12 cellular contexts compared by ENCODE assay signal in genomic region chr2:237791977-237792727, GRCh38. TPM values are rescaled to one million over a fixed set of nuclear protein-coding genes. Genes with fewer than 3 reads are reported as not detected.
DNase-seq lines count a peak whose midpoint lies in the region; ATAC-seq, FAIRE-seq and TF ChIP-seq lines count a peak whose summit lies in the region.
"Had no signal": no experiment of that assay in that cellular context is flagged by ENCODE, and none has a peak within 500 bp of the region (broad histone marks: within the 10 kb centered on the region; RNA-seq: fewer than 3 reads in every experiment).

No MANE protein-coding gene starts in this region.

- H3K4me1 Mint-ChIP-seq in Caco-2 (ENCODE audit: low read depth, unreplicated experiment) = no peaks in the 10 kb centered on the region

- CTCF ChIA-PET in Caco-2 (lab: Charles Lee) = no interaction called here

- H3K4me3 ChIP-seq in Caco-2 (ENCODE audit: low read depth, low read length) (no peak overlapping the region), bronchial epithelial cell (ENCODE audit: low read depth, low read length) (no peak overlapping the region)
- H3K4me3 ChIP-seq: dorsolateral prefrontal cortex, MG63 had no signal

- TF ChIP-seq CTCF in Caco-2 (IDR thresholded peaks at IDR 0.05; ENCODE audit: insufficient read depth in 1 of 2, low read depth in 1 of 2, low read length in 1 of 2, severe bottlenecking in 1 of 2, unreplicated experiment in 1 of 2) = peak; percentile 21 to 35
- TF ChIP-seq CTCF in bronchial epithelial cell (IDR thresholded peaks at IDR 0.05; ENCODE audit: insufficient read depth, low read length, severe bottlenecking) = peak; percentile 7

- peak in 1 of 2 experiments; percentile 24 for DNase-seq in Caco-2
- DNase-seq in HuH-7 (ENCODE audit: low spot score) = peak; percentile 61
- DNase-seq in bronchial epithelial cell (ENCODE audit: low read depth) = peak; percentile 43
- DNase-seq in left kidney (ENCODE audit: low read depth, low spot score) = peak; percentile 20
- DNase-seq in DMS153 treated with DMSO at 0.1 percent for 48 hours (lab: John Stamatoyannopoulos, UW; ENCODE audit: unreplicated experiment) = no peak
- no peak for DNase-seq in NCI-H2227 (lab: John Stamatoyannopoulos, UW; ENCODE audit: unreplicated experiment)
- DNase-seq: COR-L47, dorsolateral prefrontal cortex, MG63, natural killer cell had no signal

- H3K27me3 Mint-ChIP-seq in Caco-2 (ENCODE audit: insufficient read depth, unreplicated experiment) = no peaks in the 10 kb centered on the region

- intact Hi-C loops in Caco-2 (cut with micrococcal nuclease; ENCODE audit: unreplicated experiment) = no loop called here

- no peaks in the 10 kb centered on the region for H3K9me3 Mint-ChIP-seq in Caco-2 (ENCODE audit: unreplicated experiment)
- H3K9me3 Mint-ChIP-seq: natural killer cell had no signal

- no peaks in the 10 kb centered on the region for H3K9me3 ChIP-seq in Caco-2

- H3K36me3 ChIP-seq in Caco-2 (ENCODE audit: control insufficient read depth, insufficient read depth, low read length) (no peaks in the 10 kb centered on the region), bronchial epithelial cell (ENCODE audit: control insufficient read depth, insufficient read depth, low read length) (no peaks in the 10 kb centered on the region)
- H3K36me3 ChIP-seq: MG63 had no signal

- POLR2A ChIA-PET in Caco-2 (lab: Charles Lee) = no interaction called here

- H3K27me3 ChIP-seq in Caco-2 (replicated peaks; ENCODE audit: control insufficient read depth, insufficient read depth, low read length) (no peaks in the 10 kb centered on the region), bronchial epithelial cell (ENCODE audit: control insufficient read depth, insufficient read depth, low read length) (no peaks in the 10 kb centered on the region)
- H3K27me3 ChIP-seq: dorsolateral prefrontal cortex, MG63 had no signal

- FAIRE-seq in bronchial epithelial cell (lab: Jason Lieb, UNC) = no peak

- no peak overlapping the region for H3K4me3 Mint-ChIP-seq in Caco-2 (ENCODE audit: unreplicated experiment)
- H3K4me3 Mint-ChIP-seq: natural killer cell had no signal

- H3K4me1 ChIP-seq in Caco-2 = no peaks in the 10 kb centered on the region

- H3K27ac Mint-ChIP-seq in Caco-2 (ENCODE audit: unreplicated experiment) = no peak overlapping the region
- H3K27ac Mint-ChIP-seq: natural killer cell had no signal

- ATAC-seq in GM19452 (IDR thresholded peaks at IDR 0.05; ENCODE audit: unreplicated experiment) = no peak
- ATAC-seq in GM21786 (IDR thresholded peaks at IDR 0.05; ENCODE audit: unreplicated experiment) = no peak
- ATAC-seq: natural killer cell had no signal

- no peaks in the 10 kb centered on the region for H3K36me3 Mint-ChIP-seq in Caco-2 (ENCODE audit: insufficient read depth, unreplicated experiment)
- H3K36me3 Mint-ChIP-seq: natural killer cell had no signal

- no TSS peak for BruUV-seq in Caco-2 (replicated peaks; lab: Mats Ljungman, UMichigan)

RNA-seq across cellular contexts. Expression of gene RBM44, which starts 6.4 kb away (rescaled TPM):
- total RNA-seq in Caco-2 (2022) (0.14 TPM in 1 of 2 replicates, not detected in the other), bronchial epithelial cell (0.26 TPM in 2 replicates)

Comparison
In these comparisons a context has a peak if more than half of its experiments do, and no peak if none do; other contexts are left out.
1. DNase-seq: peak in HuH-7 (single experiment), bronchial epithelial cell (single experiment) and left kidney (single experiment); none in DMS153 treated with DMSO at 0.1 percent for 48 hours (single experiment) and NCI-H2227 (single experiment).